Comparison of ENCODE assay signal across 1 cellular context in genomic region chr2:219527076-219527394, GRCh38.
A peak's percentile ranks its signal among the peaks of the same experiment; 100 is the strongest.
TF ChIP-seq lines count a peak whose summit lies in the region.

No MANE protein-coding gene starts in this region.

TF ChIP-seq in HepG2, 621 proteins besides CTCF, POLR2A, EP300 and RAD21:
- 0 out of 2 replicates have a peak, but pooled peaks have one; percentile 32 for TF ChIP-seq MXD1 (CRISPR knock-in tag; IDR thresholded peaks at IDR 0.05)
- TF ChIP-seq, protein P1, sequence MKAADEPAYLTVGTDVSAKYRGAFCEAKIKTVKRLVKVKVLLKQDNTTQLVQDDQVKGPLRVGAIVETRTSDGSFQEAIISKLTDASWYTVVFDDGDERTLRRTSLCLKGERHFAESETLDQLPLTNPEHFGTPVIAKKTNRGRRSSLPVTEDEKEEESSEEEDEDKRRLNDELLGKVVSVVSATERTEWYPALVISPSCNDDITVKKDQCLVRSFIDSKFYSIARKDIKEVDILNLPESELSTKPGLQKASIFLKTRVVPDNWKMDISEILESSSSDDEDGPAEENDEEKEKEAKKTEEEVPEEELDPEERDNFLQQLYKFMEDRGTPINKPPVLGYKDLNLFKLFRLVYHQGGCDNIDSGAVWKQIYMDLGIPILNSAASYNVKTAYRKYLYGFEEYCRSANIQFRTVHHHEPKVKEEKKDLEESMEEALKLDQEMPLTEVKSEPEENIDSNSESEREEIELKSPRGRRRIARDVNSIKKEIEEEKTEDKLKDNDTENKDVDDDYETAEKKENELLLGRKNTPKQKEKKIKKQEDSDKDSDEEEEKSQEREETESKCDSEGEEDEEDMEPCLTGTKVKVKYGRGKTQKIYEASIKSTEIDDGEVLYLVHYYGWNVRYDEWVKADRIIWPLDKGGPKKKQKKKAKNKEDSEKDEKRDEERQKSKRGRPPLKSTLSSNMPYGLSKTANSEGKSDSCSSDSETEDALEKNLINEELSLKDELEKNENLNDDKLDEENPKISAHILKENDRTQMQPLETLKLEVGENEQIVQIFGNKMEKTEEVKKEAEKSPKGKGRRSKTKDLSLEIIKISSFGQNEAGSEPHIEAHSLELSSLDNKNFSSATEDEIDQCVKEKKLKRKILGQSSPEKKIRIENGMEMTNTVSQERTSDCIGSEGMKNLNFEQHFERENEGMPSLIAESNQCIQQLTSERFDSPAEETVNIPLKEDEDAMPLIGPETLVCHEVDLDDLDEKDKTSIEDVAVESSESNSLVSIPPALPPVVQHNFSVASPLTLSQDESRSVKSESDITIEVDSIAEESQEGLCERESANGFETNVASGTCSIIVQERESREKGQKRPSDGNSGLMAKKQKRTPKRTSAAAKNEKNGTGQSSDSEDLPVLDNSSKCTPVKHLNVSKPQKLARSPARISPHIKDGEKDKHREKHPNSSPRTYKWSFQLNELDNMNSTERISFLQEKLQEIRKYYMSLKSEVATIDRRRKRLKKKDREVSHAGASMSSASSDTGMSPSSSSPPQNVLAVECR (CRISPR knock-in tag; IDR thresholded peaks at IDR 0.05; ENCODE audit: borderline replicate concordance): no peak
- no peak for TF ChIP-seq THAP8 (CRISPR knock-in tag; IDR thresholded peaks at IDR 0.05; ENCODE audit: borderline replicate concordance)
- TF ChIP-seq ELF1 (CRISPR knock-in tag; IDR thresholded peaks at IDR 0.05): no peak
- TF ChIP-seq HNF4A (CRISPR knock-in tag; IDR thresholded peaks at IDR 0.05): 0 out of 2 replicates have a peak, but pooled peaks have one; percentile 7
- 0 out of 2 replicates have a peak, but pooled peaks have one; percentile 52 for TF ChIP-seq HNRNPL (IDR thresholded peaks at IDR 0.05; ENCODE audit: low read depth, low read length)
